In the genomic region with DNA sequence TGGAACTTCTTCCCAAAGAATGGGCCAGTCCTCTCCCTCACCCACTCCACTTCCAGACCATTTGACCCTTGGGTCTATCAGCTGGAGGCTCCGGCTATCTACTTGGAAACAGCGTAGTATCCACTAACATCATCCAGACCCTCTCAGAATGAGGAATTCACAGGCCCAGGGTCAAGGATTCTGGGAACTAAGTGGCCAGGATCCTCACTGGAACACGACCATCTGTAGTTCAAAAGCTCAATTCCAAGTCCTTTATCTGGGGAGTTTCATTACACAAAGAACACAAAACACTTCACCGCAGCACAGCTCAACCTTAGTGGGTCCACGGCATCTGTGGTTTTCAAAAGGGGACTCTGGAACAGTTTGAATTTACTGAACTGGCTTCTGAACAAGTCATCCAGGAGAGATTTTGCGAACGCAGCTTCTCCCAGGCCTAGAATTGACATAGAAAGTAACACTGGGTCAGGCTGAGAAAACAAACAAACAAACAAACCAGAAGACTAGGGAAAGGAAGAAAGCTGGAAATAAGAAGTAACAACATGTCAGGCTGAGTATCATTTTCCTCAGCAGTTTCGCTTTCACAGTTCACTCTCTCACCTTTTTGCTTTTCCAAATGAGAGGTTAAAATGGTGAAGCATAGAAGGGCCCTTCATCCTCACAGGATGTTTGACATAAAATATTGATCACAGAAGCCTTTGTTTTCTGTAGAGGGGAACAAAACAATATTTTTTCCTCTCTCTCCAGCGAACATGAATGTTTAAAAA, we compare ENCODE assay signal across 1 cellular context.
TF ChIP-seq lines count a peak whose summit lies in the region.

No MANE protein-coding gene starts in this region.

TF ChIP-seq in K562, 482 proteins besides CTCF, POLR2A, EP300 and RAD21:
- no peak for TF ChIP-seq MIER1 (IDR thresholded peaks at IDR 0.05; ENCODE audit: low read depth)
- TF ChIP-seq, protein P1, sequence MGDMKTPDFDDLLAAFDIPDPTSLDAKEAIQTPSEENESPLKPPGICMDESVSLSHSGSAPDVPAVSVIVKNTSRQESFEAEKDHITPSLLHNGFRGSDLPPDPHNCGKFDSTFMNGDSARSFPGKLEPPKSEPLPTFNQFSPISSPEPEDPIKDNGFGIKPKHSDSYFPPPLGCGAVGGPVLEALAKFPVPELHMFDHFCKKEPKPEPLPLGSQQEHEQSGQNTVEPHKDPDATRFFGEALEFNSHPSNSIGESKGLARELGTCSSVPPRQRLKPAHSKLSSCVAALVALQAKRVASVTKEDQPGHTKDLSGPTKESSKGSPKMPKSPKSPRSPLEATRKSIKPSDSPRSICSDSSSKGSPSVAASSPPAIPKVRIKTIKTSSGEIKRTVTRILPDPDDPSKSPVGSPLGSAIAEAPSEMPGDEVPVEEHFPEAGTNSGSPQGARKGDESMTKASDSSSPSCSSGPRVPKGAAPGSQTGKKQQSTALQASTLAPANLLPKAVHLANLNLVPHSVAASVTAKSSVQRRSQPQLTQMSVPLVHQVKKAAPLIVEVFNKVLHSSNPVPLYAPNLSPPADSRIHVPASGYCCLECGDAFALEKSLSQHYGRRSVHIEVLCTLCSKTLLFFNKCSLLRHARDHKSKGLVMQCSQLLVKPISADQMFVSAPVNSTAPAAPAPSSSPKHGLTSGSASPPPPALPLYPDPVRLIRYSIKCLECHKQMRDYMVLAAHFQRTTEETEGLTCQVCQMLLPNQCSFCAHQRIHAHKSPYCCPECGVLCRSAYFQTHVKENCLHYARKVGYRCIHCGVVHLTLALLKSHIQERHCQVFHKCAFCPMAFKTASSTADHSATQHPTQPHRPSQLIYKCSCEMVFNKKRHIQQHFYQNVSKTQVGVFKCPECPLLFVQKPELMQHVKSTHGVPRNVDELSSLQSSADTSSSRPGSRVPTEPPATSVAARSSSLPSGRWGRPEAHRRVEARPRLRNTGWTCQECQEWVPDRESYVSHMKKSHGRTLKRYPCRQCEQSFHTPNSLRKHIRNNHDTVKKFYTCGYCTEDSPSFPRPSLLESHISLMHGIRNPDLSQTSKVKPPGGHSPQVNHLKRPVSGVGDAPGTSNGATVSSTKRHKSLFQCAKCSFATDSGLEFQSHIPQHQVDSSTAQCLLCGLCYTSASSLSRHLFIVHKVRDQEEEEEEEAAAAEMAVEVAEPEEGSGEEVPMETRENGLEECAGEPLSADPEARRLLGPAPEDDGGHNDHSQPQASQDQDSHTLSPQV (IDR thresholded peaks at IDR 0.05), result 0 out of 2 replicates have a peak, but pooled peaks have one; percentile 31
